Comparison of ENCODE assay signal across 9 cellular contexts in genomic region chr12:54420766-54421144, GRCh38. TPM values are rescaled to one million over a fixed set of nuclear protein-coding genes. Genes with fewer than 3 reads are reported as not detected.
DNase-seq lines count a peak whose midpoint lies in the region; ATAC-seq and TF ChIP-seq lines count a peak whose summit lies in the region.
"Had no signal": no experiment of that assay in that cellular context is flagged by ENCODE, and none has a peak within 500 bp of the region (broad histone marks: within the 10 kb centered on the region; RNA-seq: fewer than 3 reads in every experiment).

No MANE protein-coding gene starts in this region.

- peak overlapping the region; percentile 95 for H3K27ac ChIP-seq in ACC112 (ENCODE audit: low read depth, low read length)
- H3K27ac ChIP-seq in naive thymus-derived CD4-positive, alpha-beta T cell (ENCODE audit: low read depth, low read length): no peak overlapping the region

- peaks cover 8% of the 10 kb centered on the region for H3K27me3 Mint-ChIP-seq in chondrocyte (ENCODE audit: low read depth)
- peaks cover 0 to 36% (median 0%) of the 10 kb centered on the region in 5 donors for H3K27me3 Mint-ChIP-seq in naive thymus-derived CD4-positive, alpha-beta T cell

- H3K4me3 Mint-ChIP-seq in chondrocyte (ENCODE audit: unreplicated experiment): peak overlapping the region; percentile 51
- H3K4me3 Mint-ChIP-seq in naive thymus-derived CD4-positive, alpha-beta T cell: peak overlapping the region; percentile 57 to 98 (median 92)

- in situ Hi-C loops in KBM-7 (cut with MboI; ENCODE audit: low pct_unique_long_range_greater_than_20kb, low sequenced_read_pairs): no loop called here

- no peak for TF ChIP-seq CTCF in chondrocyte (IDR thresholded peaks at IDR 0.05)

- peaks cover 45% of the 10 kb centered on the region for H3K4me1 Mint-ChIP-seq in chondrocyte (ENCODE audit: low read depth)
- peaks cover 28 to 55% (median 42%) of the 10 kb centered on the region in 7 donors for H3K4me1 Mint-ChIP-seq in naive thymus-derived CD4-positive, alpha-beta T cell

- intact Hi-C loops in naive thymus-derived CD4-positive, alpha-beta T cell (cut with micrococcal nuclease): no loop called here

- 0 out of 2 replicates have a peak, but pooled peaks cover 4% of the 10 kb centered on the region for H3K36me3 ChIP-seq in ACC112 (ENCODE audit: insufficient read depth, low read length)
- H3K36me3 ChIP-seq in naive thymus-derived CD4-positive, alpha-beta T cell (ENCODE audit: control insufficient read depth in 2 of 3, insufficient read depth in 3 of 3, low read length in 3 of 3): peaks cover 0 to 16% (median 0%) of the 10 kb centered on the region in 3 experiments

- H3K9me3 ChIP-seq in naive thymus-derived CD4-positive, alpha-beta T cell (ENCODE audit: control insufficient read depth in 2 of 3, low read length in 3 of 3): no peaks in the 10 kb centered on the region

- no peaks in the 10 kb centered on the region for H3K9me3 Mint-ChIP-seq in chondrocyte (ENCODE audit: low read depth)
- no peaks in the 10 kb centered on the region for H3K9me3 Mint-ChIP-seq in naive thymus-derived CD4-positive, alpha-beta T cell

- H3K36me3 Mint-ChIP-seq in chondrocyte (ENCODE audit: low read depth): no peaks in the 10 kb centered on the region
- peaks cover 0 to 12% (median 0%) of the 10 kb centered on the region in 5 donors for H3K36me3 Mint-ChIP-seq in naive thymus-derived CD4-positive, alpha-beta T cell

- H3K27me3 ChIP-seq in ACC112 (ENCODE audit: insufficient read depth, low read length): no peaks in the 10 kb centered on the region
- no peaks in the 10 kb centered on the region for H3K27me3 ChIP-seq in naive thymus-derived CD4-positive, alpha-beta T cell (ENCODE audit: control insufficient read depth in 2 of 2, insufficient read depth in 2 of 2, low read length in 2 of 2)

- DNase-seq in KBM-7: peak; percentile 69
- DNase-seq in chondrocyte (ENCODE audit: low spot score): no peak
- DNase-seq in naive thymus-derived CD4-positive, alpha-beta T cell: no peak
- no peak for DNase-seq in H4 (ENCODE audit: low spot score)
- no peak for DNase-seq in NCI-H510A (lab: John Stamatoyannopoulos, UW)
- no peak for DNase-seq in Ammon's horn (ENCODE audit: low spot score)
- DNase-seq: small intestine had no signal

- H3K27ac Mint-ChIP-seq in chondrocyte (ENCODE audit: unreplicated experiment): peak overlapping the region; percentile 66
- H3K27ac Mint-ChIP-seq in naive thymus-derived CD4-positive, alpha-beta T cell: peak overlapping the region; percentile 10 to 100 (median 91)

- H3K79me2 ChIP-seq in ACC112 (ENCODE audit: control insufficient read depth, insufficient read depth, low read length, unreplicated experiment): peaks cover 44% of the 10 kb centered on the region

- H3K4me3 ChIP-seq in ACC112 (ENCODE audit: low read depth, low read length): peak overlapping the region; percentile 89
- no peak overlapping the region for H3K4me3 ChIP-seq in naive thymus-derived CD4-positive, alpha-beta T cell (ENCODE audit: low read length)

- no peak for ATAC-seq in naive thymus-derived CD4-positive, alpha-beta T cell
- ATAC-seq in GM18868 (IDR thresholded peaks at IDR 0.05; ENCODE audit: unreplicated experiment): no peak

- POLR2A ChIA-PET in naive thymus-derived CD4-positive, alpha-beta T cell (lab: Charles Lee): interaction anchor here (0.7 to 2.0 kb wide), 6 partner anchors 9 to 1041 kb away, joined by 3 to 20 read pairs (median 4); partner anchors contain the start of genes CBX5 and HNRNPA1

- peaks cover 72% of the 10 kb centered on the region for H3K4me1 ChIP-seq in ACC112 (ENCODE audit: control insufficient read depth, insufficient read depth, low read length, unreplicated experiment)
- H3K4me1 ChIP-seq in naive thymus-derived CD4-positive, alpha-beta T cell (ENCODE audit: control insufficient read depth in 2 of 2, insufficient read depth in 2 of 2, low read length in 2 of 2): peaks cover 30 to 34% of the 10 kb centered on the region in 2 donors

- CTCF ChIA-PET in naive thymus-derived CD4-positive, alpha-beta T cell (lab: Charles Lee): interaction anchor here (0.8 to 12.0 kb wide), 4 partner anchors 9 to 21 kb away, joined by 3 to 162 read pairs (median 60); no protein-coding TSS in a partner anchor

- H2AFZ ChIP-seq in ACC112 (ENCODE audit: low read length, unreplicated experiment): no peak overlapping the region

RNA-seq across cellular contexts. Expression of gene ITGA5, which starts 1.7 kb away (rescaled TPM):
- 121 to 160 TPM (median 152 TPM) in 3 replicates for total RNA-seq in chondrocyte
- 100 to 1,000 TPM in 4 of 5 experiments, 10 to 100 TPM in 1; 73.9 to 169 (median 145) TPM for total RNA-seq in naive thymus-derived CD4-positive, alpha-beta T cell
- polyA plus RNA-seq in naive thymus-derived CD4-positive, alpha-beta T cell: 10 to 100 TPM; 26.5 to 82.4 TPM
- 86.7 and 89.4 TPM in 2 replicates for total RNA-seq in H4 (2014; rRNA removed; shearing (Covaris generic))

RNA-seq across cellular contexts. Expression of gene ZNF385A, which starts 36.2 kb away (rescaled TPM):
- 5.5 to 6.8 TPM (median 6.4 TPM) in 3 replicates for total RNA-seq in chondrocyte
- total RNA-seq in naive thymus-derived CD4-positive, alpha-beta T cell: 10 to 100 TPM in 1 of 5 experiments, 1 to 10 TPM in 4; 1.3 to 69.9 (median 1.4) TPM
- under 1 TPM; 0.39 to 0.78 TPM for polyA plus RNA-seq in naive thymus-derived CD4-positive, alpha-beta T cell
- total RNA-seq in H4 (2014; rRNA removed; shearing (Covaris generic)): 2.3 and 5.3 TPM in 2 replicates

RNA-seq across cellular contexts. Expression of gene GTSF1, which starts 52.6 kb away (rescaled TPM):
- total RNA-seq in chondrocyte: not detected in 3 replicates
- 1 to 10 TPM; 1.9 to 9.5 (median 2.5) TPM for total RNA-seq in naive thymus-derived CD4-positive, alpha-beta T cell
- 10 to 100 TPM; 13.5 to 15.1 TPM for polyA plus RNA-seq in naive thymus-derived CD4-positive, alpha-beta T cell
- not detected in 2 replicates for total RNA-seq in H4 (2014; rRNA removed; shearing (Covaris generic))

RNA-seq across cellular contexts. Expression of gene GPR84, which starts 56.5 kb away (rescaled TPM):
- total RNA-seq in chondrocyte: not detected in 3 replicates
- 10 to 100 TPM in 1 of 5 experiments, 1 to 10 TPM in 2, not detected in 2; 1.2 to 13.1 (median 3.9) TPM for total RNA-seq in naive thymus-derived CD4-positive, alpha-beta T cell
- polyA plus RNA-seq in naive thymus-derived CD4-positive, alpha-beta T cell: not detected
- not detected in 2 replicates for total RNA-seq in H4 (2014; rRNA removed; shearing (Covaris generic))
